ENCODE assay signal across 8 cellular contexts in the genomic region with DNA sequence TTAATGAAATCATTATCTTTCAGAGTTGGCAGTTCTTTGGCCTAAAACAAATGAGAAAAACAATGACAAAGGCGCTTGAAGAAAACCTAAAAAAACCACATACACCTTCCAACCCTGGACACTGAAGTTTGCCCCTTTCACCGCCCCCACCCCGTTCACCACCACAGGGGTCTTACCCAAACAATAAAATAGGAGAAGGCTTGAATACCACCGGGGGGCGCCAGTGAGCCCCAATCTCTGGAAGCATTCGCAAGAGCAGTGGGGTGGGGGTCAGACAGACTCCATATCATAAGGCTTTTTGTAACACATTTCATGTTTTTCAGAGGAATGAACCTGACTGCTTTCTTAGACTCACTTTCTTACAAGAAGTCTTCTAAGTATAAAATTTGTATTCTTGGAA.
A peak's percentile ranks its signal among the peaks of the same experiment; 100 is the strongest.
DNase-seq lines count a peak whose midpoint lies in the region; ATAC-seq, FAIRE-seq and TF ChIP-seq lines count a peak whose summit lies in the region.

No MANE protein-coding gene starts in this region.

- peak; percentile 58 for TF ChIP-seq CTCF in foreskin fibroblast (IDR thresholded peaks at IDR 0.05; ENCODE audit: low read depth, low read length)

- no peaks in the 10 kb centered on the region for H3K9me3 ChIP-seq in small intestine (ENCODE audit: control insufficient read depth, low read depth)

- H3K4me3 Mint-ChIP-seq in activated T-cell treated with anti-CD3 and anti-CD28 coated beads, Interleukin-2, amount 50 U/mL, for 4 hours, result no peak overlapping the region

- H3K36me3 Mint-ChIP-seq in activated T-cell treated with anti-CD3 and anti-CD28 coated beads, Interleukin-2, amount 50 U/mL, for 4 hours (ENCODE audit: insufficient read depth), result peaks cover 34% of the 10 kb centered on the region

- H3K36me3 ChIP-seq in small intestine (ENCODE audit: control insufficient read depth in 2 of 2, insufficient read depth in 2 of 2, low read length in 2 of 2), result peaks cover 0 to 7% of the 10 kb centered on the region in 2 donors

- 57 to 65% (median 58%) methylated on average over 6 of the region's 6 CpGs for WGBS in small intestine, 3 donors

- H3K27me3 Mint-ChIP-seq in activated T-cell treated with anti-CD3 and anti-CD28 coated beads, Interleukin-2, amount 50 U/mL, for 4 hours (ENCODE audit: low read depth), result no peaks in the 10 kb centered on the region

- no peaks in the 10 kb centered on the region for H3K9me3 Mint-ChIP-seq in activated T-cell treated with anti-CD3 and anti-CD28 coated beads, Interleukin-2, amount 50 U/mL, for 4 hours

- FAIRE-seq in small intestine (lab: Jason Lieb, UNC), result no peak

- H3K4me1 ChIP-seq in small intestine (ENCODE audit: control insufficient read depth in 2 of 2, insufficient read depth in 1 of 2, low read depth in 1 of 2, low read length in 1 of 2), result no peaks in the 10 kb centered on the region

- H3K4me3 ChIP-seq in foreskin fibroblast (ENCODE audit: low read depth in 1 of 2, low read length in 2 of 2), result no peak overlapping the region
- no peak overlapping the region for H3K4me3 ChIP-seq in small intestine (ENCODE audit: low read depth in 1 of 2, low read length in 2 of 2)

- no peaks in the 10 kb centered on the region for H3K27me3 ChIP-seq in small intestine (ENCODE audit: control insufficient read depth in 2 of 2, insufficient read depth in 2 of 2, low read length in 2 of 2)

- H3K27ac ChIP-seq in small intestine (ENCODE audit: low read depth in 1 of 2, low read length in 1 of 2), result no peak overlapping the region

- ATAC-seq in activated T-cell treated with anti-CD3 and anti-CD28 coated beads, Interleukin-2, amount 50 U/mL, for 4 hours, result no peak

- in situ Hi-C loops in G401 (cut with HindIII; ENCODE audit: low sequenced_read_pairs), result no loop called here

- DNase-seq in G401 (ENCODE audit: low spot score) (peak; percentile 21), NCI-H460 (ENCODE audit: extremely low read depth, low read depth) (peak; percentile 18), foreskin fibroblast (peak in 1 of 2 donors; percentile 31), small intestine (peak; percentile 7), NCI-H2171 (lab: John Stamatoyannopoulos, UW) (no peak), pons (ENCODE audit: low spot score) (no peak), T1000 (lab: John Stamatoyannopoulos, UW) (no peak)
- DNase-seq in activated T-cell treated with anti-CD3 and anti-CD28 coated beads, Interleukin-2, amount 50 U/mL, for 4 hours, result peak; percentile 70

- peaks cover 20% of the 10 kb centered on the region for H3K4me1 Mint-ChIP-seq in activated T-cell treated with anti-CD3 and anti-CD28 coated beads, Interleukin-2, amount 50 U/mL, for 4 hours (ENCODE audit: low read depth)

Comparison
In these comparisons a context has a peak if more than half of its experiments do, and no peak if none do; other contexts are left out.
1. DNase-seq: peak in G401 (single experiment), NCI-H460 (single experiment), activated T-cell treated with anti-CD3 and anti-CD28 coated beads, Interleukin-2, amount 50 U/mL, for 4 hours (single experiment) and small intestine (single experiment); none in NCI-H2171 (single experiment), pons (single experiment) and T1000 (single experiment).